In genomic region chr3:31244929-31245817, GRCh38 we compare ENCODE assay signal across 26 cellular contexts.
DNase-seq lines count a peak whose midpoint lies in the region; FAIRE-seq and TF ChIP-seq lines count a peak whose summit lies in the region.
"Had no signal": no experiment of that assay in that cellular context is flagged by ENCODE, and none has a peak within 500 bp of the region (broad histone marks: within the 10 kb centered on the region; RNA-seq: fewer than 3 reads in every experiment).

No MANE protein-coding gene starts in this region.

- H3K9me3 Mint-ChIP-seq in neural progenitor cell, result no peaks in the 10 kb centered on the region
- H3K9me3 Mint-ChIP-seq: central memory CD8-positive, alpha-beta T cell; natural killer cell had no signal

- TF ChIP-seq CTCF in cardiac fibroblast (IDR thresholded peaks at IDR 0.05; ENCODE audit: low read depth, low read length), result no peak
- peak; percentile 16 for TF ChIP-seq CTCF in neural progenitor cell (IDR thresholded peaks at IDR 0.05)

- no peak overlapping the region for H3K27ac ChIP-seq in neural progenitor cell
- H3K27ac ChIP-seq: KMS-11, tibial nerve had no signal

- H3K27me3 Mint-ChIP-seq in neural progenitor cell (ENCODE audit: insufficient read depth, low read depth), result peaks cover 3% of the 10 kb centered on the region
- H3K27me3 Mint-ChIP-seq: CD4-positive, alpha-beta memory T cell; central memory CD8-positive, alpha-beta T cell had no signal

- H2AFZ ChIP-seq in neural progenitor cell (replicated peaks), result no peak overlapping the region

- H3K9ac ChIP-seq in neural progenitor cell, result no peak overlapping the region
- H3K9ac ChIP-seq: KMS-11 had no signal

- H3K4me3 Mint-ChIP-seq in neural progenitor cell, result no peak overlapping the region
- H3K4me3 Mint-ChIP-seq: CD4-positive, alpha-beta memory T cell; central memory CD8-positive, alpha-beta T cell; natural killer cell had no signal

- H3F3A ChIP-seq in neural progenitor cell (ENCODE audit: low read depth), result no peaks in the 10 kb centered on the region

- no peaks in the 10 kb centered on the region for H4K20me1 ChIP-seq in neural progenitor cell (ENCODE audit: low read depth)

- FAIRE-seq in HTR-8/SVneo (lab: Jason Lieb, UNC), result peak; percentile 16
- FAIRE-seq: A204.1 had no signal

- peaks cover 14% of the 10 kb centered on the region for H3K4me1 ChIP-seq in neural progenitor cell
- H3K4me1 ChIP-seq: tibial nerve had no signal

- H3K79me2 ChIP-seq in neural progenitor cell (ENCODE audit: low read depth), result no peaks in the 10 kb centered on the region

- DNase-seq in NCI-H2227 (lab: John Stamatoyannopoulos, UW; ENCODE audit: unreplicated experiment) (peak; percentile 7), NCI-H2227 treated with DMSO at 0.1 percent for 48 hours (lab: John Stamatoyannopoulos, UW) (no peak), HTR-8/SVneo (ENCODE audit: insufficient read length, low spot score) (no peak), cardiac fibroblast (ENCODE audit: low read depth in 2 of 2) (peak; percentile 8 to 25), neural progenitor cell (ENCODE audit: low spot score) (no peak), cerebellum (ENCODE audit: low spot score) (no peak), Ammon's horn (ENCODE audit: low spot score) (no peak), NCI-H1048 (lab: John Stamatoyannopoulos, UW) (no peak)
- DNase-seq: activated CD4-positive, alpha-beta T cell treated with anti-CD3 and anti-CD28 coated beads for 4 hours; activated CD8-positive, alpha-beta memory T cell treated with anti-CD3 and anti-CD28 coated beads for 24 hours; activated effector memory CD4-positive, alpha-beta T cell treated with anti-CD3 and anti-CD28 coated beads, Interleukin-2, amount 50 U/mL, for 16 hours; activated T-cell treated with anti-CD3 and anti-CD28 coated beads, Interleukin-2, amount 50 U/mL, for 1 hour; AML-193; CD4-positive, alpha-beta memory T cell; EL; head of caudate nucleus; kidney; natural killer cell; NCI-H1694 treated with DMSO at 0.1 percent for 48 hours; OCI-M1; small intestine; stimulated activated CD8-positive, alpha-beta memory T cell treated with anti-CD3 and anti-CD28 coated beads, Interleukin-4, amount 100 ng/mL, for 48 hours had no signal

- peaks cover 47% of the 10 kb centered on the region for H3K4me1 Mint-ChIP-seq in neural progenitor cell

- H3K4me3 ChIP-seq in cardiac fibroblast (replicated peaks in 1 of 2; ENCODE audit: low read depth in 2 of 2, low read length in 2 of 2) (no peak overlapping the region), neural progenitor cell (no peak overlapping the region)
- H3K4me3 ChIP-seq: tibial nerve had no signal

- H3K36me3 Mint-ChIP-seq in neural progenitor cell, result no peaks in the 10 kb centered on the region
- H3K36me3 Mint-ChIP-seq: CD4-positive, alpha-beta memory T cell; natural killer cell had no signal

- no peaks in the 10 kb centered on the region for H3K9me3 ChIP-seq in neural progenitor cell (ENCODE audit: low read depth)
- H3K9me3 ChIP-seq: tibial nerve had no signal

- H3K4me2 ChIP-seq in neural progenitor cell, result no peak overlapping the region
- H3K4me2 ChIP-seq: KMS-11 had no signal

- H3K36me3 ChIP-seq in neural progenitor cell, result no peaks in the 10 kb centered on the region
- H3K36me3 ChIP-seq: tibial nerve had no signal

- H3K27ac Mint-ChIP-seq in neural progenitor cell, result peak overlapping the region; percentile 31
- H3K27ac Mint-ChIP-seq: CD4-positive, alpha-beta memory T cell; natural killer cell had no signal

- no peaks in the 10 kb centered on the region for H3K27me3 ChIP-seq in neural progenitor cell
- H3K27me3 ChIP-seq: tibial nerve had no signal

Comparison
In these comparisons a context has a peak if more than half of its experiments do, and no peak if none do; other contexts are left out.
1. DNase-seq: peak in NCI-H2227 (single experiment) and cardiac fibroblast (2 of 2); none in NCI-H2227 treated with DMSO at 0.1 percent for 48 hours (single experiment), HTR-8/SVneo (single experiment), neural progenitor cell (single experiment), cerebellum (single experiment), Ammon's horn (single experiment) and NCI-H1048 (single experiment).